21 cellular contexts compared by ENCODE assay signal in the genomic region with DNA sequence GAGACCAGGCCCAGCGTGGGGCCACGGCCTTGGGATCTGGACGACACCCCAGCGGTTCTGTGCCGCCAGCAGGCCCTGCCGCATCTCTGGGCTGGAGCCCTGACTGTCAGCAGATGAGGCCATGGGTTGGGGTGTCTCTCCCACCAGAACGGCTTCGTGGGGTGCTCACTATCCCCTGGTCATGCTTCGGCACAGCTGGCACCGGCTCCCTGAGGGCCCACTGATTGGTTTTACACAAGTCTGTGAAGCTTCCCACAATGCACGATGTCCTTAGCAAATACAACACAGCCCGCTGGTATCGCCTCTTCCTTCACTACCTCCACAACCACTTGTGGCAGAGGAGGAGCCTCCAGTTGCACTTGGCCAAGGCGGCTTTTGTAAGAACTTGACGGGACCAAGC.
A peak's percentile ranks its signal among the peaks of the same experiment; 100 is the strongest.
DNase-seq lines count a peak whose midpoint lies in the region; ATAC-seq and TF ChIP-seq lines count a peak whose summit lies in the region.
"Had no signal": no experiment of that assay in that cellular context is flagged by ENCODE, and none has a peak within 500 bp of the region (broad histone marks: within the 10 kb centered on the region; RNA-seq: fewer than 3 reads in every experiment).

No MANE protein-coding gene starts in this region.

- H3K27me3 ChIP-seq in OCI-LY3 (ENCODE audit: low read depth, low read length) = no peaks in the 10 kb centered on the region
- no peaks in the 10 kb centered on the region for H3K27me3 ChIP-seq in hepatocyte
- no peaks in the 10 kb centered on the region for H3K27me3 ChIP-seq in ovary
- H3K27me3 ChIP-seq in aorta (ENCODE audit: control insufficient read depth in 1 of 2, insufficient read depth in 2 of 2, low read length in 1 of 2) = no peaks in the 10 kb centered on the region
- H3K27me3 ChIP-seq: BLaER1 had no signal

- no peak for TF ChIP-seq CTCF in OCI-LY3 (IDR thresholded peaks at IDR 0.05; ENCODE audit: low read depth, low read length)
- TF ChIP-seq CTCF in hepatocyte (IDR thresholded peaks at IDR 0.05; ENCODE audit: poor library complexity) = no peak
- no peak for TF ChIP-seq CTCF in ovary (IDR thresholded peaks at IDR 0.05)

- no peaks in the 10 kb centered on the region for H3K36me3 ChIP-seq in OCI-LY3 (replicated peaks; ENCODE audit: low read depth, low read length)
- no peaks in the 10 kb centered on the region for H3K36me3 ChIP-seq in hepatocyte (replicated peaks; ENCODE audit: insufficient read depth, low read depth)
- no peaks in the 10 kb centered on the region for H3K36me3 ChIP-seq in ovary
- no peaks in the 10 kb centered on the region for H3K36me3 ChIP-seq in aorta (ENCODE audit: control insufficient read depth in 1 of 2, insufficient read depth in 2 of 2, low read length in 1 of 2)
- H3K36me3 ChIP-seq: BLaER1, HAP-1 had no signal

- peaks cover 21% of the 10 kb centered on the region for H3K4me1 ChIP-seq in OCI-LY3 (ENCODE audit: low read length)
- H3K4me1 ChIP-seq in hepatocyte (ENCODE audit: insufficient read depth) = peaks cover 24% of the 10 kb centered on the region
- H3K4me1 ChIP-seq in ovary (ENCODE audit: insufficient read depth) = peaks cover 22% of the 10 kb centered on the region
- H3K4me1 ChIP-seq in aorta (ENCODE audit: control insufficient read depth in 1 of 2, insufficient read depth in 2 of 2, low read length in 2 of 2) = peaks cover 0 to 3% of the 10 kb centered on the region in 2 donors
- H3K4me1 ChIP-seq: BLaER1, HAP-1 had no signal

- DNase-seq in hepatocyte (ENCODE audit: low spot score) = no peak
- DNase-seq in ovary = peak in 3 of 5 donors; percentile 10 to 30 (median 24)
- no peak for DNase-seq in aorta
- DNase-seq in stimulated activated CD4-positive, alpha-beta T cell treated with anti-CD3 and anti-CD28 coated beads, Interleukin-4, amount 100 ng/mL, for 24 hours = no peak
- no peak for DNase-seq in epidermal melanocyte (ENCODE audit: insufficient read length, low spot score)
- DNase-seq in NCI-H1694 (lab: John Stamatoyannopoulos, UW) = no peak
- DNase-seq: CD4-positive, CD25-positive, alpha-beta regulatory T cell; DMS53; GOT3; HFFc6; Kasumi-1; NCI-H1105; NCI-H1436 treated with DMSO at 0.1 percent for 48 hours; NCI-H1930; NCI-H526 treated with DMSO at 0.1 percent for 48 hours; RPMI8226; SHP77 treated with DMSO at 0.1 percent for 48 hours had no signal

- no peaks in the 10 kb centered on the region for H3K9me3 ChIP-seq in OCI-LY3 (ENCODE audit: insufficient read depth, low read length)
- no peaks in the 10 kb centered on the region for H3K9me3 ChIP-seq in hepatocyte (ENCODE audit: low read depth)
- H3K9me3 ChIP-seq in ovary = no peaks in the 10 kb centered on the region
- H3K9me3 ChIP-seq in aorta (ENCODE audit: control insufficient read depth, low read length) = no peaks in the 10 kb centered on the region
- H3K9me3 ChIP-seq: HAP-1 had no signal

- no peaks in the 10 kb centered on the region for H3K79me2 ChIP-seq in OCI-LY3 (ENCODE audit: low read length)
- no peaks in the 10 kb centered on the region for H3K79me2 ChIP-seq in hepatocyte

- 0 out of 2 replicates have a peak overlapping the region, but pooled peaks have one; percentile 78 for H2AFZ ChIP-seq in OCI-LY3 (ENCODE audit: low read depth, low read length)
- H2AFZ ChIP-seq in hepatocyte = no peak overlapping the region

- H3K27ac ChIP-seq in OCI-LY3 (ENCODE audit: low read length) (0 out of 2 replicates have a peak overlapping the region, but pooled peaks have one; percentile 25), hepatocyte (peak overlapping the region; percentile 88), ovary (no peak overlapping the region), aorta (ENCODE audit: low read depth in 1 of 2, low read length in 2 of 2) (peak overlapping the region; percentile 28)
- H3K27ac ChIP-seq: BLaER1 had no signal

- intact Hi-C loops in ovary (cut with DNase I) = no loop called here
- intact Hi-C loops in aorta (cut with DNase I) = no loop called here

- WGBS in hepatocyte (ENCODE audit: low lambda C conversion rate, missing lambda C conversion rate) = 96% methylated on average over 15 of the region's 15 CpGs
- WGBS in ovary, 3 donors = 96 to 98% (median 98%) methylated on average over 15 of the region's 15 CpGs
- WGBS in aorta, 2 donors = 91 to 98% methylated on average over 15 of the region's 15 CpGs

- H3K4me3 ChIP-seq in OCI-LY3 (ENCODE audit: low read length) (no peak overlapping the region), hepatocyte (no peak overlapping the region), ovary (no peak overlapping the region), aorta (ENCODE audit: low read length in 2 of 2) (no peak overlapping the region)
- H3K4me3 ChIP-seq: BLaER1, HAP-1, K562 had no signal

- H3K4me2 ChIP-seq in OCI-LY3 (ENCODE audit: low read length) (peak overlapping the region; percentile 81), hepatocyte (no peak overlapping the region)
- H3K4me2 ChIP-seq: BLaER1 had no signal

- TF ChIP-seq POLR2A in ovary (IDR thresholded peaks at IDR 0.05) = no peak

- no peak for TF ChIP-seq EP300 in ovary (IDR thresholded peaks at IDR 0.05)

- no peak for ATAC-seq in aorta (ENCODE audit: low FRiP score)

- H4K20me1 ChIP-seq in OCI-LY3 (ENCODE audit: insufficient read depth, low read length) (no peaks in the 10 kb centered on the region), hepatocyte (ENCODE audit: insufficient read depth, poor library complexity, severe bottlenecking) (no peaks in the 10 kb centered on the region)
- H4K20me1 ChIP-seq: BLaER1 had no signal

- H3K9ac ChIP-seq in OCI-LY3 (ENCODE audit: low read length) = no peak overlapping the region
- H3K9ac ChIP-seq: BLaER1 had no signal

- H3K9me2 ChIP-seq in hepatocyte (replicated peaks; ENCODE audit: insufficient read depth) = no peaks in the 10 kb centered on the region

Comparison
In these comparisons a context has a peak if more than half of its experiments do, and no peak if none do; other contexts are left out.
1. H3K27ac ChIP-seq: peak in OCI-LY3 (single experiment), hepatocyte (single experiment) and aorta (2 of 2); none in ovary (0 of 2).
2. DNase-seq: peak in ovary (3 of 5); none in hepatocyte (single experiment), aorta (0 of 2), stimulated activated CD4-positive, alpha-beta T cell treated with anti-CD3 and anti-CD28 coated beads, Interleukin-4, amount 100 ng/mL, for 24 hours (single experiment), epidermal melanocyte (single experiment) and NCI-H1694 (single experiment).